ENCODE assay signal across 29 cellular contexts in the genomic region with DNA sequence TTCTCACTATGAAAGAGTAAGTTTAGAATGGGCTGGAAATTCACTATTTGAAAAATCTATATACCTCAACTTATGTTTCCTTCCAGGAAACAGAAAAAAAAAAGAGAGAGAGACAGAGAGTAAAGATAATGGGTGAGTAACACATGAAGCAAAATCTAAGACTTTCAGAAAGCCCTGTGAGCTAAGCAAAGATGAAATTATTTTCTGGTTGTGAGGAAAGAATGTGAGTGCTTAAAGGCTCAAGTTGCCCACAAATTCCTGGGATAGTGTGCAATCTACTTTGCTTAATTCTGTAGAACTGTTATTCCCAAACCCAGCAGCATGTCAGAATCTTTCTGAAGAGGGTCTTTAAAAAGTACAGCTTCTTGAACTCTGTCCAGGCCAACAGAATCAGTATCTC.
DNase-seq lines count a peak whose midpoint lies in the region; ATAC-seq and TF ChIP-seq lines count a peak whose summit lies in the region.
"Had no signal": no experiment of that assay in that cellular context is flagged by ENCODE, and none has a peak within 500 bp of the region (broad histone marks: within the 10 kb centered on the region; RNA-seq: fewer than 3 reads in every experiment).

No MANE protein-coding gene starts in this region.

- CTCF ChIA-PET in AG04449 (lab: Yijun Ruan, JAX), result interaction anchor here (1.2 kb wide), 1 partner anchor 20 kb away, joined by 3 read pairs; no protein-coding TSS in a partner anchor

- no peak for ATAC-seq in GM18858 (IDR thresholded peaks at IDR 0.05; ENCODE audit: unreplicated experiment)
- no peak for ATAC-seq in heart right ventricle
- ATAC-seq in HG02870 (IDR thresholded peaks at IDR 0.05; ENCODE audit: unreplicated experiment), result no peak
- ATAC-seq: gastrocnemius medialis, K562, right lobe of liver had no signal

- intact Hi-C loops in heart right ventricle (cut with DNase I), result no loop called here

- in situ Hi-C loops in astrocyte of the cerebellum (cut with HindIII; ENCODE audit: low sequenced_read_pairs), result no loop called here

- H3K27ac ChIP-seq in heart right ventricle, result no peak overlapping the region
- H3K27ac ChIP-seq: 22Rv1; BLaER1 treated with 17β-estradiol and CSF1 and Interleukin-3, amounts not matched to agents 10 nM and 100 nM; epithelial cell of prostate; gastrocnemius medialis; parathyroid adenoma; right lobe of liver; tibial nerve had no signal

- no peak overlapping the region for H3K4me3 ChIP-seq in AG04449 (ENCODE audit: low read depth, low read length)
- no peak overlapping the region for H3K4me3 ChIP-seq in astrocyte of the cerebellum (ENCODE audit: low read depth, low read length)
- H3K4me3 ChIP-seq in fibroblast of the aortic adventitia (ENCODE audit: low read depth, low read length), result no peak overlapping the region
- H3K4me3 ChIP-seq in heart right ventricle, result no peak overlapping the region
- H3K4me3 ChIP-seq: BLaER1 treated with 17β-estradiol and CSF1 and Interleukin-3, amounts not matched to agents 10 nM and 100 nM; gastrocnemius medialis; K562; right lobe of liver; tibial nerve had no signal

- H3K4me1 ChIP-seq in heart right ventricle, result no peaks in the 10 kb centered on the region
- H3K4me1 ChIP-seq: Caco-2, gastrocnemius medialis, parathyroid adenoma, right lobe of liver, tibial nerve had no signal

- DNase-seq in AG04449 (ENCODE audit: low read depth, low spot score), result peak; percentile 79
- peak; percentile 19 for DNase-seq in GM04504 (ENCODE audit: low read depth)
- DNase-seq in astrocyte of the cerebellum (ENCODE audit: low read depth), result peak; percentile 8
- DNase-seq in fibroblast of the aortic adventitia (ENCODE audit: low read depth), result peak; percentile 70
- DNase-seq in medulla oblongata (ENCODE audit: extremely low spot score), result no peak
- DNase-seq in heart right ventricle, result no peak
- DNase-seq: activated CD8-positive, alpha-beta memory T cell treated with anti-CD3 and anti-CD28 coated beads, Interleukin-2, amount 50 U/mL, for 4 hours; activated naive CD4-positive, alpha-beta T cell treated with anti-CD3 and anti-CD28 coated beads, Interleukin-2, amount 50 U/mL, for 16 hours; aorta; Caco-2; DMS79 treated with DMSO at 0.1 percent for 48 hours; effector CD4-positive, alpha-beta T cell; gastrocnemius medialis; islet precursor cell; NCI-H1436; NCI-H2107; NCI-H510A; right lobe of liver; SHP77; stimulated activated CD4-positive, alpha-beta T cell treated with anti-CD3 and anti-CD28 coated beads, Interleukin-15, amount 100 ng/mL, for 24 hours; T-helper 9 cell had no signal

- H3K9me3 ChIP-seq in heart right ventricle, result no peaks in the 10 kb centered on the region
- H3K9me3 ChIP-seq: Caco-2, gastrocnemius medialis, right lobe of liver, tibial nerve had no signal

- POLR2A ChIA-PET in AG04449 (lab: Yijun Ruan, JAX), result no interaction called here

- no peak for TF ChIP-seq CTCF in AG04449 (IDR thresholded peaks at IDR 0.05; ENCODE audit: insufficient read depth, low read length, missing control alignments)
- TF ChIP-seq CTCF in astrocyte of the cerebellum (IDR thresholded peaks at IDR 0.05; ENCODE audit: low read depth, low read length, missing control alignments), result no peak
- TF ChIP-seq CTCF in fibroblast of the aortic adventitia (IDR thresholded peaks at IDR 0.05; ENCODE audit: insufficient read depth, low read length), result no peak
- TF ChIP-seq CTCF in heart right ventricle (IDR thresholded peaks at IDR 0.05), result no peak

- no peaks in the 10 kb centered on the region for H3K27me3 ChIP-seq in heart right ventricle
- H3K27me3 ChIP-seq: BLaER1 treated with 17β-estradiol and CSF1 and Interleukin-3, amounts not matched to agents 10 nM and 100 nM; gastrocnemius medialis; right lobe of liver; tibial nerve had no signal

- H3K36me3 ChIP-seq in heart right ventricle, result no peaks in the 10 kb centered on the region
- H3K36me3 ChIP-seq: BLaER1 treated with 17β-estradiol and CSF1 and Interleukin-3, amounts not matched to agents 10 nM and 100 nM; gastrocnemius medialis; right lobe of liver; tibial nerve had no signal

Comparison
In these comparisons a context has a peak if more than half of its experiments do, and no peak if none do; other contexts are left out.
1. DNase-seq: peak in AG04449 (single experiment), GM04504 (single experiment), astrocyte of the cerebellum (single experiment) and fibroblast of the aortic adventitia (single experiment); none in medulla oblongata (single experiment) and heart right ventricle (0 of 2).